7 cellular contexts compared by ENCODE assay signal in genomic region chr5:8756498-8757084, GRCh38.
DNase-seq lines count a peak whose midpoint lies in the region; ATAC-seq and TF ChIP-seq lines count a peak whose summit lies in the region.

No MANE protein-coding gene starts in this region.

- intact Hi-C loops in body of pancreas (cut with DNase I): no loop called here

- no peaks in the 10 kb centered on the region for H3K4me1 Mint-ChIP-seq in activated naive CD8-positive, alpha-beta T cell treated with anti-CD3 and anti-CD28 coated beads for 36 hours

- no peak overlapping the region for H3K27ac Mint-ChIP-seq in activated naive CD8-positive, alpha-beta T cell treated with anti-CD3 and anti-CD28 coated beads for 36 hours

- H3K4me1 ChIP-seq in body of pancreas: no peaks in the 10 kb centered on the region

- H3K4me3 Mint-ChIP-seq in activated naive CD8-positive, alpha-beta T cell treated with anti-CD3 and anti-CD28 coated beads for 36 hours: no peak overlapping the region

- no peaks in the 10 kb centered on the region for H3K27me3 Mint-ChIP-seq in activated naive CD8-positive, alpha-beta T cell treated with anti-CD3 and anti-CD28 coated beads for 36 hours

- no peak overlapping the region for H3K4me3 ChIP-seq in body of pancreas

- no peaks in the 10 kb centered on the region for H3K27me3 ChIP-seq in body of pancreas

- no peaks in the 10 kb centered on the region for H3K36me3 ChIP-seq in body of pancreas (replicated peaks in 1 of 2; ENCODE audit: insufficient read depth in 1 of 2, low read depth in 2 of 2)

- H3K9me3 Mint-ChIP-seq in activated naive CD8-positive, alpha-beta T cell treated with anti-CD3 and anti-CD28 coated beads for 36 hours: peaks cover 10% of the 10 kb centered on the region

- TF ChIP-seq CTCF in body of pancreas (IDR thresholded peaks at IDR 0.05): peak in 6 of 7 experiments; percentile 8 to 36 (median 24)

- no peak for TF ChIP-seq POLR2A in body of pancreas (IDR thresholded peaks at IDR 0.05)

- DNase-seq in NCI-H1930 (lab: John Stamatoyannopoulos, UW) (peak; percentile 19 to 28), body of pancreas (peak in 2 of 4 donors; percentile 12 to 13), medulla oblongata (ENCODE audit: extremely low spot score) (peak; percentile 81), NCI-H128 (lab: John Stamatoyannopoulos, UW; ENCODE audit: unreplicated experiment) (no peak)
- no peak for DNase-seq in activated naive CD8-positive, alpha-beta T cell treated with anti-CD3 and anti-CD28 coated beads for 36 hours

- WGBS in body of pancreas, 2 donors: 38 to 63% methylated on average over 2 of the region's 2 CpGs

- no peaks in the 10 kb centered on the region for H3K36me3 Mint-ChIP-seq in activated naive CD8-positive, alpha-beta T cell treated with anti-CD3 and anti-CD28 coated beads for 36 hours

- ATAC-seq in GM18870 (IDR thresholded peaks at IDR 0.05; ENCODE audit: unreplicated experiment): peak; percentile 57
- no peak for ATAC-seq in body of pancreas
- ATAC-seq in GM21528 (IDR thresholded peaks at IDR 0.05; ENCODE audit: low FRiP score, unreplicated experiment): no peak

- peaks cover 0 to 7% (median 0%) of the 10 kb centered on the region in 3 donors for H3K9me3 ChIP-seq in body of pancreas

- no peak overlapping the region for H3K27ac ChIP-seq in body of pancreas

Comparison
In these comparisons a context has a peak if more than half of its experiments do, and no peak if none do; other contexts are left out.
1. DNase-seq: peak in NCI-H1930 (2 of 2) and medulla oblongata (single experiment); none in activated naive CD8-positive, alpha-beta T cell treated with anti-CD3 and anti-CD28 coated beads for 36 hours (single experiment) and NCI-H128 (single experiment).